ENCODE assay signal across 8 cellular contexts in genomic region chr1:182446033-182446669, GRCh38. TPM values are rescaled to one million over a fixed set of nuclear protein-coding genes. Genes with fewer than 3 reads are reported as not detected.
DNase-seq lines count a peak whose midpoint lies in the region; ATAC-seq and TF ChIP-seq lines count a peak whose summit lies in the region.

No MANE protein-coding gene starts in this region.

- TF ChIP-seq POLR2A in sigmoid colon (IDR thresholded peaks at IDR 0.05), result no peak

- ATAC-seq in HG02798 (IDR thresholded peaks at IDR 0.05; ENCODE audit: poor library complexity, unreplicated experiment) (peak; percentile 72), activated B cell treated with CpG ODN at 0.5 μM for 24 hours (ENCODE audit: low read depth) (peak; percentile 81), HG02571 (IDR thresholded peaks at IDR 0.05; ENCODE audit: unreplicated experiment) (no peak)

- peaks cover 4% of the 10 kb centered on the region for H3K4me1 Mint-ChIP-seq in activated B cell treated with CpG ODN at 0.5 μM for 24 hours

- intact Hi-C loops in activated B cell treated with CpG ODN at 0.5 μM for 24 hours (cut with micrococcal nuclease) (loop anchor here (1.0 to 2.0 kb wide), 5 partner anchors 38 to 395 kb away; no protein-coding TSS in a partner anchor), sigmoid colon (cut with DNase I) (loop anchor here (5.0 to 10.0 kb wide), 2 partner anchors 139 to 341 kb away; partner anchors contain the start of genes NPL and RNASEL)

- H3K27me3 ChIP-seq in sigmoid colon, result no peaks in the 10 kb centered on the region

- H3K4me3 ChIP-seq in sigmoid colon, result no peak overlapping the region

- H3K4me1 ChIP-seq in sigmoid colon, result peaks cover 0 to 6% (median 0%) of the 10 kb centered on the region in 4 donors

- TF ChIP-seq EP300 in sigmoid colon (IDR thresholded peaks at IDR 0.05), result no peak

- CTCF ChIA-PET in activated B cell treated with CpG ODN at 0.5 μM for 24 hours (lab: Charles Lee), result no interaction called here

- H3K27me3 Mint-ChIP-seq in activated B cell treated with CpG ODN at 0.5 μM for 24 hours, result no peaks in the 10 kb centered on the region

- H3K36me3 Mint-ChIP-seq in activated B cell treated with CpG ODN at 0.5 μM for 24 hours (ENCODE audit: low read depth), result no peaks in the 10 kb centered on the region

- TF ChIP-seq CTCF in activated B cell treated with CpG ODN at 0.5 μM for 24 hours (IDR thresholded peaks at IDR 0.05) (peak; percentile 58), sigmoid colon (IDR thresholded peaks at IDR 0.05) (peak in 3 of 4 experiments; percentile 39 to 58 (median 58))

- 1 to 2% methylated on average over 3 of the region's 3 CpGs for WGBS in sigmoid colon, 2 donors

- DNase-seq in stimulated activated CD4-positive, alpha-beta T cell treated with anti-CD3 and anti-CD28 coated beads, Interleukin-1b, Interleukin-23, amount 100 ng/mL, for 48 hours, result peak; percentile 11
- no peak for DNase-seq in stimulated activated CD4-positive, alpha-beta T cell treated with anti-CD3 and anti-CD28 coated beads, Interleukin-4, amount 100 ng/mL, for 1 hour
- DNase-seq in NCI-H2196 (lab: John Stamatoyannopoulos, UW; ENCODE audit: unreplicated experiment) (peak; percentile 53), activated B cell treated with CpG ODN at 0.5 μM for 24 hours (no peak), globus pallidus (ENCODE audit: low spot score) (peak; percentile 5), sigmoid colon (no peak)

- H3K9me3 ChIP-seq in sigmoid colon, result no peaks in the 10 kb centered on the region

- H3K27ac Mint-ChIP-seq in activated B cell treated with CpG ODN at 0.5 μM for 24 hours, result no peak overlapping the region

- H3K4me3 Mint-ChIP-seq in activated B cell treated with CpG ODN at 0.5 μM for 24 hours, result no peak overlapping the region

- H3K27ac ChIP-seq in sigmoid colon, result no peak overlapping the region

- POLR2A ChIA-PET in activated B cell treated with CpG ODN at 0.5 μM for 24 hours (lab: Charles Lee), result no interaction called here

- H3K9me3 Mint-ChIP-seq in activated B cell treated with CpG ODN at 0.5 μM for 24 hours, result no peaks in the 10 kb centered on the region

- no peaks in the 10 kb centered on the region for H3K36me3 ChIP-seq in sigmoid colon

RNA-seq across cellular contexts. Expression of gene RGSL1, which starts 3.8 kb away (rescaled TPM):
- total RNA-seq in activated B cell treated with CpG ODN at 0.5 μM for 24 hours, result not detected in 2 replicates
- total RNA-seq in sigmoid colon, result not detected
- polyA plus RNA-seq in sigmoid colon, result not detected

RNA-seq across cellular contexts. Expression of gene TEDDM1, which starts 45.7 kb away (rescaled TPM):
- total RNA-seq in activated B cell treated with CpG ODN at 0.5 μM for 24 hours, result not detected in 2 replicates
- total RNA-seq in sigmoid colon, result not detected
- polyA plus RNA-seq in sigmoid colon, result not detected

RNA-seq across cellular contexts. Expression of gene GLUL, which starts 54.6 kb away (rescaled TPM):
- total RNA-seq in activated B cell treated with CpG ODN at 0.5 μM for 24 hours, result 36.8 and 37.8 TPM in 2 replicates
- total RNA-seq in sigmoid colon, result 1,000 to 10,000 TPM in 3 of 4 donors, 100 to 1,000 TPM in 1; 757 to 1,489 (median 1,456) TPM
- polyA plus RNA-seq in sigmoid colon, result 100 to 1,000 TPM; 414 to 642 (median 638) TPM

Comparison
In these comparisons a context has a peak if more than half of its experiments do, and no peak if none do; other contexts are left out.
1. DNase-seq: peak in stimulated activated CD4-positive, alpha-beta T cell treated with anti-CD3 and anti-CD28 coated beads, Interleukin-1b, Interleukin-23, amount 100 ng/mL, for 48 hours (single experiment), NCI-H2196 (single experiment) and globus pallidus (single experiment); none in stimulated activated CD4-positive, alpha-beta T cell treated with anti-CD3 and anti-CD28 coated beads, Interleukin-4, amount 100 ng/mL, for 1 hour (single experiment), activated B cell treated with CpG ODN at 0.5 μM for 24 hours (single experiment) and sigmoid colon (single experiment).
2. RNA of gene GLUL, which starts 54.6 kb away (total RNA-seq): 757 to 1,489 TPM in sigmoid colon; 36.8 to 37.8 TPM in activated B cell treated with CpG ODN at 0.5 μM for 24 hours; every median in the first group is over 10 times any median in the second.